Comparison of ENCODE assay signal across 19 cellular contexts in the genomic region with DNA sequence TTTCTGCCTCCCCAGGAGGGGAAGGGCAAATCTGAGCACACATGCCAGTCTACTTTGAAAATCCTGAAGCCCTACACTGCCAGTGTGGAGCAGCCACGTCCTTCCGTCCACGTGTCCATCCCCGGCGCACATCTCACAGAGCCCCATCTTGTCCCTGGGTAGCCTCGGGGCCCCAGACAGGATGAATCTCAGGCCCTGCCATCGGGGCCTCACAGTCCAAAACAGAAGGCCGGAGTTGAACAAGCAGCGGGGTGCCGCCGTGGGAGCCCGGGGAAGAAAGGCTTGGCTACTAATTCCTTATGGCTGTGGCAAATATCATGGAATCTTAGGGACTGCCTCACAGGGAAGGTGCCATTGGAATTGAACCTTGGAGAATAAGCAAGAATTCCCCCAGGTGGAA.
A peak's percentile ranks its signal among the peaks of the same experiment; 100 is the strongest.
DNase-seq lines count a peak whose midpoint lies in the region; ATAC-seq, FAIRE-seq and TF ChIP-seq lines count a peak whose summit lies in the region.
"Had no signal": no experiment of that assay in that cellular context is flagged by ENCODE, and none has a peak within 500 bp of the region (broad histone marks: within the 10 kb centered on the region; RNA-seq: fewer than 3 reads in every experiment).

No MANE protein-coding gene starts in this region.

- H3K9me3 ChIP-seq in KOPT-K1 (ENCODE audit: insufficient read depth, low read length, poor library complexity, severe bottlenecking) (no peaks in the 10 kb centered on the region), OCI-LY7 (ENCODE audit: low read length) (no peaks in the 10 kb centered on the region)
- H3K9me3 ChIP-seq: Caco-2, HAP-1 had no signal

- H2AFZ ChIP-seq in OCI-LY7 (ENCODE audit: low read length): no peak overlapping the region
- H2AFZ ChIP-seq: GM23248 had no signal

- H3K4me3 Mint-ChIP-seq in activated naive CD8-positive, alpha-beta T cell treated with anti-CD3 and anti-CD28 coated beads for 36 hours: no peak overlapping the region
- no peak overlapping the region for H3K4me3 Mint-ChIP-seq in activated naive CD8-positive, alpha-beta T cell treated with anti-CD3 and anti-CD28 coated beads, Interleukin-2, amount 50 U/mL, for 24 hours
- H3K4me3 Mint-ChIP-seq in nephron progenitor cell: no peak overlapping the region
- H3K4me3 Mint-ChIP-seq: CD4-positive, alpha-beta T cell; IgD-negative memory B cell had no signal

- no peak for TF ChIP-seq CTCF in nephron progenitor cell (IDR thresholded peaks at IDR 0.05)
- TF ChIP-seq CTCF in D721Med (IDR thresholded peaks at IDR 0.05; ENCODE audit: insufficient read depth, missing control alignments): no peak
- TF ChIP-seq CTCF in GM13977 (IDR thresholded peaks at IDR 0.05; ENCODE audit: extremely low read depth, insufficient read depth, missing control alignments): no peak
- TF ChIP-seq CTCF in OCI-LY7 (conservative IDR thresholded peaks at IDR 0.05; ENCODE audit: low read length): no peak

- H3K4me3 ChIP-seq in OCI-LY7 (ENCODE audit: low read depth, low read length, poor library complexity, severe bottlenecking): no peak overlapping the region
- H3K4me3 ChIP-seq: GM23248, HAP-1 had no signal

- CTCF ChIA-PET in OCI-LY7 (lab: Charles Lee; ENCODE audit: unreplicated experiment): no interaction called here

- H3K4me1 Mint-ChIP-seq in activated naive CD8-positive, alpha-beta T cell treated with anti-CD3 and anti-CD28 coated beads for 36 hours: peaks cover 22% of the 10 kb centered on the region
- H3K4me1 Mint-ChIP-seq in activated naive CD8-positive, alpha-beta T cell treated with anti-CD3 and anti-CD28 coated beads, Interleukin-2, amount 50 U/mL, for 24 hours: peaks cover 18% of the 10 kb centered on the region
- peaks cover 6% of the 10 kb centered on the region for H3K4me1 Mint-ChIP-seq in nephron progenitor cell

- H3K9me3 Mint-ChIP-seq in activated naive CD8-positive, alpha-beta T cell treated with anti-CD3 and anti-CD28 coated beads for 36 hours: peaks cover 3% of the 10 kb centered on the region
- H3K9me3 Mint-ChIP-seq in activated naive CD8-positive, alpha-beta T cell treated with anti-CD3 and anti-CD28 coated beads, Interleukin-2, amount 50 U/mL, for 24 hours: peaks cover 4% of the 10 kb centered on the region
- no peaks in the 10 kb centered on the region for H3K9me3 Mint-ChIP-seq in nephron progenitor cell
- H3K9me3 Mint-ChIP-seq: CD4-positive, alpha-beta T cell; IgD-negative memory B cell had no signal

- no peak for FAIRE-seq in D721Med (lab: Jason Lieb, UNC)
- FAIRE-seq: GM19239, HepG2 had no signal

- H3K27ac Mint-ChIP-seq in activated naive CD8-positive, alpha-beta T cell treated with anti-CD3 and anti-CD28 coated beads for 36 hours: peak overlapping the region; percentile 58
- H3K27ac Mint-ChIP-seq in activated naive CD8-positive, alpha-beta T cell treated with anti-CD3 and anti-CD28 coated beads, Interleukin-2, amount 50 U/mL, for 24 hours: no peak overlapping the region
- H3K27ac Mint-ChIP-seq in nephron progenitor cell: peak overlapping the region; percentile 76
- H3K27ac Mint-ChIP-seq: CD4-positive, alpha-beta T cell; IgD-negative memory B cell had no signal

- BruUV-seq in OCI-LY7 (replicated peaks; lab: Mats Ljungman, UMichigan): no TSS peak

- no peaks in the 10 kb centered on the region for H3K79me2 ChIP-seq in OCI-LY7 (ENCODE audit: insufficient read depth, low read depth, low read length)

- no peaks in the 10 kb centered on the region for H4K20me1 ChIP-seq in OCI-LY7 (ENCODE audit: insufficient read depth, low read length)

- no peak overlapping the region for H3K4me2 ChIP-seq in OCI-LY7 (ENCODE audit: low read length)

- no peak for ATAC-seq in activated naive CD8-positive, alpha-beta T cell treated with anti-CD3 and anti-CD28 coated beads, Interleukin-2, amount 50 U/mL, for 24 hours
- ATAC-seq: HepG2 had no signal

- H3K36me3 ChIP-seq in KOPT-K1 (ENCODE audit: insufficient read depth, low read length): no peaks in the 10 kb centered on the region
- H3K36me3 ChIP-seq in OCI-LY7 (ENCODE audit: insufficient read depth, low read length): no peaks in the 10 kb centered on the region
- H3K36me3 ChIP-seq: HAP-1 had no signal

- peaks cover 9% of the 10 kb centered on the region for H3K36me3 Mint-ChIP-seq in activated naive CD8-positive, alpha-beta T cell treated with anti-CD3 and anti-CD28 coated beads for 36 hours
- H3K36me3 Mint-ChIP-seq in activated naive CD8-positive, alpha-beta T cell treated with anti-CD3 and anti-CD28 coated beads, Interleukin-2, amount 50 U/mL, for 24 hours (ENCODE audit: low read depth): peaks cover 8% of the 10 kb centered on the region
- peaks cover 9% of the 10 kb centered on the region for H3K36me3 Mint-ChIP-seq in nephron progenitor cell (ENCODE audit: low read depth)

- no peaks in the 10 kb centered on the region for H3K9me2 ChIP-seq in OCI-LY7 (ENCODE audit: insufficient read depth, low read length)

- in situ Hi-C loops in GM13977 (cut with MboI; ENCODE audit: low pct_unique_long_range_greater_than_20kb, low sequenced_read_pairs, unreplicated experiment): no loop called here

- DNase-seq in activated naive CD8-positive, alpha-beta T cell treated with anti-CD3 and anti-CD28 coated beads for 36 hours: no peak
- no peak for DNase-seq in activated naive CD8-positive, alpha-beta T cell treated with anti-CD3 and anti-CD28 coated beads, Interleukin-2, amount 50 U/mL, for 24 hours
- DNase-seq in nephron progenitor cell (no peak), D721Med (ENCODE audit: insufficient read length, low spot score) (no peak), GM13977 (ENCODE audit: low spot score) (no peak), OCI-LY7 (ENCODE audit: low spot score) (no peak)
- DNase-seq: 8988T; C1 segment of cervical spinal cord; Caco-2; CD4-positive, alpha-beta T cell; DMS153; DMS79; GF-D8; GM23248 had no signal

- H3K4me1 ChIP-seq in OCI-LY7 (ENCODE audit: insufficient read depth, low read length, poor library complexity, severe bottlenecking): no peaks in the 10 kb centered on the region
- H3K4me1 ChIP-seq: Caco-2, HAP-1 had no signal

- POLR2A ChIA-PET in OCI-LY7 (lab: Charles Lee): interaction anchor here (0.5 kb wide), 1 partner anchor 367 kb away, joined by 4 read pairs; no protein-coding TSS in a partner anchor

- H3K27ac ChIP-seq in KOPT-K1 (ENCODE audit: low read depth, low read length, poor library complexity, severe bottlenecking): peak overlapping the region; percentile 97
- H3K27ac ChIP-seq in OCI-LY7 (ENCODE audit: low read depth, low read length, poor library complexity, severe bottlenecking): no peak overlapping the region
- H3K27ac ChIP-seq: GM23248 had no signal

- intact Hi-C loops in OCI-LY7 (cut with micrococcal nuclease; ENCODE audit: unreplicated experiment): no loop called here

- no peaks in the 10 kb centered on the region for H3K27me3 Mint-ChIP-seq in activated naive CD8-positive, alpha-beta T cell treated with anti-CD3 and anti-CD28 coated beads for 36 hours
- H3K27me3 Mint-ChIP-seq in activated naive CD8-positive, alpha-beta T cell treated with anti-CD3 and anti-CD28 coated beads, Interleukin-2, amount 50 U/mL, for 24 hours: no peaks in the 10 kb centered on the region
- H3K27me3 Mint-ChIP-seq in nephron progenitor cell (ENCODE audit: low read depth, poor library complexity): peaks cover 16% of the 10 kb centered on the region
- H3K27me3 Mint-ChIP-seq: CD4-positive, alpha-beta T cell; IgD-negative memory B cell had no signal
